In the genomic region with DNA sequence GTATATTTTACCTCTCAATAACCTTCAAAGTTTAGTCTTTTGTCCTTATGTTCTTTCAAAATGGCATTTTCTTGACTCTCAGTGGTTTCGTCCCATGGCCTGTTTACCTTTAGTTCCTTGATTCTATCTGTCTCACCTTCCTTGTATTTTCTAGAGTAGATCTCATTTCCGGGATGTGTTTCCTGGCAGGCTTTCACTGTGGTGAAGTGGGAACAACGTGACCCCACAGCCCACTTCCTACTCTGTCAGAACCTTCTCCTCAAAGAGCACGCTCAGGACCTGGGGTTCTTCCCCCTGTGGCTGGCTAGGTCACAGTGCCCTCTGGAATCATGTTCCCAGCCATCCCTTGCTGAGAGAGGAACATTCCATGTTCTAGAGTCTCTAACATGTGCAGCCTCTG, we compare ENCODE assay signal across 31 cellular contexts.
DNase-seq lines count a peak whose midpoint lies in the region; ATAC-seq, FAIRE-seq and TF ChIP-seq lines count a peak whose summit lies in the region.
"Had no signal": no experiment of that assay in that cellular context is flagged by ENCODE, and none has a peak within 500 bp of the region (broad histone marks: within the 10 kb centered on the region; RNA-seq: fewer than 3 reads in every experiment).

No MANE protein-coding gene starts in this region.

- CTCF ChIA-PET in activated naive CD4-positive, alpha-beta T cell treated with anti-CD3 and anti-CD28 coated beads, Interleukin-2, amount 10 ng/mL, durations not matched to agents 7 days and 5 days (lab: Charles Lee), result interaction anchor here (0.6 kb wide), 1 partner anchor 1188 kb away, joined by 3 read pairs; no protein-coding TSS in a partner anchor

- DNase-seq in activated naive CD4-positive, alpha-beta T cell treated with anti-CD3 and anti-CD28 coated beads, Interleukin-2, amount 10 ng/mL, durations not matched to agents 7 days and 5 days, result no peak
- DNase-seq in LNCaP clone FGC (ENCODE audit: low read depth) (peak; percentile 79), iPS-NIHi7 (ENCODE audit: extremely low spot score) (no peak), GM19239 (ENCODE audit: insufficient read length, low spot score) (no peak)
- no peak for DNase-seq in central memory CD8-positive, alpha-beta T cell (ENCODE audit: low spot score in 2 of 2)
- DNase-seq in stimulated activated naive CD8-positive, alpha-beta T cell treated with anti-CD3 and anti-CD28 coated beads, Interleukin-15, amount 100 ng/mL, for 72 hours, result no peak
- DNase-seq: ACHN; activated B cell treated with CpG ODN at 0.5 μM for 24 hours; activated CD4-positive, alpha-beta T cell treated with anti-CD3 and anti-CD28 coated beads, Interleukin-2, amount 50 U/mL, for 48 hours; BE2C; Caco-2; erythroblast; left lung; NCI-H1048; NCI-H1694; NCI-H446; NCI-H748 treated with DMSO at 0.1 percent for 48 hours; Peyer's patch; SHP77 treated with DMSO at 0.1 percent for 48 hours; stomach; SW 1271 had no signal

- peak overlapping the region; percentile 21 for H3K4me3 Mint-ChIP-seq in activated naive CD4-positive, alpha-beta T cell treated with anti-CD3 and anti-CD28 coated beads, Interleukin-2, amount 50 U/mL, for 24 hours
- H3K4me3 Mint-ChIP-seq in activated naive CD4-positive, alpha-beta T cell treated with anti-CD3 and anti-CD28 coated beads, Interleukin-2, amount 10 ng/mL, durations not matched to agents 7 days and 5 days, result no peak overlapping the region
- H3K4me3 Mint-ChIP-seq in central memory CD8-positive, alpha-beta T cell, result no peak overlapping the region
- H3K4me3 Mint-ChIP-seq in stimulated activated naive CD8-positive, alpha-beta T cell treated with anti-CD3 and anti-CD28 coated beads, Interleukin-15, amount 100 ng/mL, for 72 hours, result peak overlapping the region in 1 of 2 donors; percentile 25
- H3K4me3 Mint-ChIP-seq: activated B cell treated with CpG ODN at 0.5 μM for 24 hours, memory B cell, neural progenitor cell had no signal

- no peak for ATAC-seq in central memory CD8-positive, alpha-beta T cell (replicated peaks; ENCODE audit: extremely low read depth, poor library complexity, severe bottlenecking)
- no peak for ATAC-seq in stimulated activated naive CD8-positive, alpha-beta T cell treated with anti-CD3 and anti-CD28 coated beads, Interleukin-15, amount 100 ng/mL, for 72 hours
- ATAC-seq: HepG2, left lung had no signal

- no peak for TF ChIP-seq CTCF in LNCaP clone FGC (IDR thresholded peaks at IDR 0.05; ENCODE audit: control insufficient read depth, extremely low read depth, insufficient read depth)

- no peaks in the 10 kb centered on the region for H3K9me3 Mint-ChIP-seq in activated naive CD4-positive, alpha-beta T cell treated with anti-CD3 and anti-CD28 coated beads, Interleukin-2, amount 50 U/mL, for 24 hours
- no peaks in the 10 kb centered on the region for H3K9me3 Mint-ChIP-seq in activated naive CD4-positive, alpha-beta T cell treated with anti-CD3 and anti-CD28 coated beads, Interleukin-2, amount 10 ng/mL, durations not matched to agents 7 days and 5 days
- H3K9me3 Mint-ChIP-seq in central memory CD8-positive, alpha-beta T cell, result no peaks in the 10 kb centered on the region
- H3K9me3 Mint-ChIP-seq in stimulated activated naive CD8-positive, alpha-beta T cell treated with anti-CD3 and anti-CD28 coated beads, Interleukin-15, amount 100 ng/mL, for 72 hours, result no peaks in the 10 kb centered on the region
- H3K9me3 Mint-ChIP-seq: activated B cell treated with CpG ODN at 0.5 μM for 24 hours; activated T-helper 2 cell treated with anti-CD3 and anti-CD28 coated beads, Interferon-gamma antibody, Interleukin-2, Interleukin-4, amounts not matched to agents 10 μg/mL and 5 μg/mL and 100 μg/mL, durations not matched to agents 14 hours and 24 hours and 36 hours; neural progenitor cell had no signal

- no peak overlapping the region for H3K4me3 ChIP-seq in LNCaP clone FGC (ENCODE audit: low read depth, low read length)
- H3K4me3 ChIP-seq: coronary artery, HAP-1, left lung, neural progenitor cell, Peyer's patch, right atrium auricular region, smooth muscle cell, stomach had no signal

- FAIRE-seq in GM19239 (lab: Jason Lieb, UNC), result no peak
- FAIRE-seq: HepG2, islet of Langerhans had no signal

- H3K4me1 Mint-ChIP-seq in activated naive CD4-positive, alpha-beta T cell treated with anti-CD3 and anti-CD28 coated beads, Interleukin-2, amount 50 U/mL, for 24 hours, result peaks cover 23% of the 10 kb centered on the region
- peaks cover 22% of the 10 kb centered on the region for H3K4me1 Mint-ChIP-seq in activated naive CD4-positive, alpha-beta T cell treated with anti-CD3 and anti-CD28 coated beads, Interleukin-2, amount 10 ng/mL, durations not matched to agents 7 days and 5 days
- peaks cover 38% of the 10 kb centered on the region for H3K4me1 Mint-ChIP-seq in central memory CD8-positive, alpha-beta T cell
- H3K4me1 Mint-ChIP-seq in stimulated activated naive CD8-positive, alpha-beta T cell treated with anti-CD3 and anti-CD28 coated beads, Interleukin-15, amount 100 ng/mL, for 72 hours, result peaks cover 37% of the 10 kb centered on the region
- H3K4me1 Mint-ChIP-seq: activated B cell treated with CpG ODN at 0.5 μM for 24 hours, memory B cell had no signal

- no peaks in the 10 kb centered on the region for H3K36me3 Mint-ChIP-seq in activated naive CD4-positive, alpha-beta T cell treated with anti-CD3 and anti-CD28 coated beads, Interleukin-2, amount 50 U/mL, for 24 hours
- H3K36me3 Mint-ChIP-seq in activated naive CD4-positive, alpha-beta T cell treated with anti-CD3 and anti-CD28 coated beads, Interleukin-2, amount 10 ng/mL, durations not matched to agents 7 days and 5 days, result no peaks in the 10 kb centered on the region
- H3K36me3 Mint-ChIP-seq in central memory CD8-positive, alpha-beta T cell (ENCODE audit: insufficient read depth), result no peaks in the 10 kb centered on the region
- H3K36me3 Mint-ChIP-seq: memory B cell, neural progenitor cell had no signal

- peak overlapping the region; percentile 38 for H3K27ac Mint-ChIP-seq in activated naive CD4-positive, alpha-beta T cell treated with anti-CD3 and anti-CD28 coated beads, Interleukin-2, amount 50 U/mL, for 24 hours
- no peak overlapping the region for H3K27ac Mint-ChIP-seq in activated naive CD4-positive, alpha-beta T cell treated with anti-CD3 and anti-CD28 coated beads, Interleukin-2, amount 10 ng/mL, durations not matched to agents 7 days and 5 days
- peak overlapping the region; percentile 50 for H3K27ac Mint-ChIP-seq in central memory CD8-positive, alpha-beta T cell (ENCODE audit: low read depth)
- peak overlapping the region; percentile 21 to 63 for H3K27ac Mint-ChIP-seq in stimulated activated naive CD8-positive, alpha-beta T cell treated with anti-CD3 and anti-CD28 coated beads, Interleukin-15, amount 100 ng/mL, for 72 hours
- H3K27ac Mint-ChIP-seq: activated B cell treated with CpG ODN at 0.5 μM for 24 hours; activated T-helper 2 cell treated with anti-CD3 and anti-CD28 coated beads, Interferon-gamma antibody, Interleukin-2, Interleukin-4, amounts not matched to agents 10 μg/mL and 5 μg/mL and 100 μg/mL, durations not matched to agents 14 hours and 24 hours and 36 hours; memory B cell; neural progenitor cell had no signal

- no peaks in the 10 kb centered on the region for H3K27me3 Mint-ChIP-seq in activated naive CD4-positive, alpha-beta T cell treated with anti-CD3 and anti-CD28 coated beads, Interleukin-2, amount 50 U/mL, for 24 hours
- H3K27me3 Mint-ChIP-seq in activated naive CD4-positive, alpha-beta T cell treated with anti-CD3 and anti-CD28 coated beads, Interleukin-2, amount 10 ng/mL, durations not matched to agents 7 days and 5 days, result no peaks in the 10 kb centered on the region
- H3K27me3 Mint-ChIP-seq in central memory CD8-positive, alpha-beta T cell, result peaks cover 42% of the 10 kb centered on the region
- H3K27me3 Mint-ChIP-seq in stimulated activated naive CD8-positive, alpha-beta T cell treated with anti-CD3 and anti-CD28 coated beads, Interleukin-15, amount 100 ng/mL, for 72 hours, result peaks cover 7% of the 10 kb centered on the region
- H3K27me3 Mint-ChIP-seq: activated B cell treated with CpG ODN at 0.5 μM for 24 hours had no signal
